8 cellular contexts compared by ENCODE assay signal in genomic region chr14:100078997-100079561, GRCh38. TPM values are rescaled to one million over a fixed set of nuclear protein-coding genes. Genes with fewer than 3 reads are reported as not detected.
DNase-seq lines count a peak whose midpoint lies in the region; ATAC-seq and TF ChIP-seq lines count a peak whose summit lies in the region.

No MANE protein-coding gene starts in this region.

- DNase-seq in GM13977 (ENCODE audit: low spot score) = peak; percentile 36
- DNase-seq in T-helper 1 cell = peak; percentile 70 to 89 (median 84)
- peak; percentile 75 for DNase-seq in activated naive CD8-positive, alpha-beta T cell treated with anti-CD3 and anti-CD28 coated beads, Interleukin-2, amount 50 U/mL, for 24 hours
- DNase-seq in medulla oblongata (ENCODE audit: extremely low spot score) = peak; percentile 16
- DNase-seq in substantia nigra (lab: John Stamatoyannopoulos, UW) = peak in 2 of 49 donors; percentile 13 to 61
- DNase-seq in 8988T = no peak

- H3K36me3 Mint-ChIP-seq in activated naive CD8-positive, alpha-beta T cell treated with anti-CD3 and anti-CD28 coated beads, Interleukin-2, amount 50 U/mL, for 24 hours (ENCODE audit: low read depth) = peaks cover 35% of the 10 kb centered on the region

- in situ Hi-C loops in GM13977 (cut with MboI; ENCODE audit: low pct_unique_long_range_greater_than_20kb, low sequenced_read_pairs, unreplicated experiment) = no loop called here

- peak; percentile 49 for ATAC-seq in HG03108 (IDR thresholded peaks at IDR 0.05; ENCODE audit: unreplicated experiment)
- ATAC-seq in activated naive CD8-positive, alpha-beta T cell treated with anti-CD3 and anti-CD28 coated beads, Interleukin-2, amount 50 U/mL, for 24 hours = peak; percentile 82
- no peak for ATAC-seq in esophagus mucosa

- H3K27ac Mint-ChIP-seq in activated naive CD8-positive, alpha-beta T cell treated with anti-CD3 and anti-CD28 coated beads, Interleukin-2, amount 50 U/mL, for 24 hours = peak overlapping the region; percentile 98

- no peaks in the 10 kb centered on the region for H3K27me3 Mint-ChIP-seq in activated naive CD8-positive, alpha-beta T cell treated with anti-CD3 and anti-CD28 coated beads, Interleukin-2, amount 50 U/mL, for 24 hours

- TF ChIP-seq CTCF in GM13977 (IDR thresholded peaks at IDR 0.05; ENCODE audit: extremely low read depth, insufficient read depth, missing control alignments) = no peak

- peaks cover 99% of the 10 kb centered on the region for H3K4me1 Mint-ChIP-seq in activated naive CD8-positive, alpha-beta T cell treated with anti-CD3 and anti-CD28 coated beads, Interleukin-2, amount 50 U/mL, for 24 hours

- H3K4me3 Mint-ChIP-seq in activated naive CD8-positive, alpha-beta T cell treated with anti-CD3 and anti-CD28 coated beads, Interleukin-2, amount 50 U/mL, for 24 hours = peak overlapping the region; percentile 84

- peak overlapping the region; percentile 46 for H3K27ac ChIP-seq in substantia nigra (ENCODE audit: low read depth, low read length, poor library complexity, severe bottlenecking)

- H3K9me3 Mint-ChIP-seq in activated naive CD8-positive, alpha-beta T cell treated with anti-CD3 and anti-CD28 coated beads, Interleukin-2, amount 50 U/mL, for 24 hours = no peaks in the 10 kb centered on the region

RNA-seq across cellular contexts. Expression of gene EVL, which starts 13.9 kb away (rescaled TPM):
- 25.2 TPM for total RNA-seq in esophagus mucosa
